In genomic region chr11:6124245-6124644, GRCh38 we compare ENCODE assay signal across 24 cellular contexts. TPM values are rescaled to one million over a fixed set of nuclear protein-coding genes. Genes with fewer than 3 reads are reported as not detected.
"Had no signal": no experiment of that assay in that cellular context is flagged by ENCODE, and none has a peak within 500 bp of the region (broad histone marks: within the 10 kb centered on the region; RNA-seq: fewer than 3 reads in every experiment).

No MANE protein-coding gene starts in this region.

- H3K9me3 Mint-ChIP-seq: stimulated activated naive B cell treated with anti-CD40 and anti-IgM and Interleukin-4, amounts not matched to agents 10 μg/mL and 1 μg/mL and 100 μg/mL, for 72 hours; stimulated activated naive CD8-positive, alpha-beta T cell treated with anti-CD3 and anti-CD28 coated beads, Interleukin-15, amount 100 ng/mL, for 72 hours had no signal

- H3K36me3 Mint-ChIP-seq: naive thymus-derived CD4-positive, alpha-beta T cell; stimulated activated naive B cell treated with anti-CD40 and anti-IgM and Interleukin-4, amounts not matched to agents 10 μg/mL and 1 μg/mL and 100 μg/mL, for 72 hours had no signal

- H3K4me3 Mint-ChIP-seq: naive thymus-derived CD4-positive, alpha-beta T cell; nephron progenitor cell; stimulated activated naive B cell treated with anti-CD40 and anti-IgM and Interleukin-4, amounts not matched to agents 10 μg/mL and 1 μg/mL and 100 μg/mL, for 72 hours; stimulated activated naive CD8-positive, alpha-beta T cell treated with anti-CD3 and anti-CD28 coated beads, Interleukin-15, amount 100 ng/mL, for 72 hours had no signal

- DNase-seq: colonic mucosa; dermis blood vessel endothelial cell; foreskin melanocyte; head of caudate nucleus; kidney glomerular epithelial cell; naive thymus-derived CD4-positive, alpha-beta T cell; nephron progenitor cell; stimulated activated CD4-positive, alpha-beta T cell treated with anti-CD3 and anti-CD28 coated beads, Interleukin-2, amount 100 ng/mL, for 24 hours; stimulated activated CD4-positive, alpha-beta T cell treated with anti-CD3 and anti-CD28 coated beads, Interleukin-4, amount 100 ng/mL, for 4 hours; stimulated activated naive B cell treated with anti-CD40 and anti-IgM and Interleukin-4, amounts not matched to agents 10 μg/mL and 1 μg/mL and 100 μg/mL, for 72 hours; stimulated activated naive CD8-positive, alpha-beta T cell treated with anti-CD3 and anti-CD28 coated beads, Interleukin-15, amount 100 ng/mL, for 72 hours; testis had no signal

- H3K4me1 Mint-ChIP-seq: naive thymus-derived CD4-positive, alpha-beta T cell; nephron progenitor cell; stimulated activated naive B cell treated with anti-CD40 and anti-IgM and Interleukin-4, amounts not matched to agents 10 μg/mL and 1 μg/mL and 100 μg/mL, for 72 hours; stimulated activated naive CD8-positive, alpha-beta T cell treated with anti-CD3 and anti-CD28 coated beads, Interleukin-15, amount 100 ng/mL, for 72 hours had no signal

- H3K27me3 Mint-ChIP-seq: stimulated activated naive B cell treated with anti-CD40 and anti-IgM and Interleukin-4, amounts not matched to agents 10 μg/mL and 1 μg/mL and 100 μg/mL, for 72 hours; stimulated activated naive CD8-positive, alpha-beta T cell treated with anti-CD3 and anti-CD28 coated beads, Interleukin-15, amount 100 ng/mL, for 72 hours had no signal

- H3K27ac Mint-ChIP-seq: naive thymus-derived CD4-positive, alpha-beta T cell; nephron progenitor cell; stimulated activated naive B cell treated with anti-CD40 and anti-IgM and Interleukin-4, amounts not matched to agents 10 μg/mL and 1 μg/mL and 100 μg/mL, for 72 hours; stimulated activated naive CD8-positive, alpha-beta T cell treated with anti-CD3 and anti-CD28 coated beads, Interleukin-15, amount 100 ng/mL, for 72 hours had no signal

- ATAC-seq: naive thymus-derived CD4-positive, alpha-beta T cell; sciatic nerve; stimulated activated naive B cell treated with anti-CD40 and anti-IgM and Interleukin-4, amounts not matched to agents 10 μg/mL and 1 μg/mL and 100 μg/mL, for 72 hours; stimulated activated naive CD8-positive, alpha-beta T cell treated with anti-CD3 and anti-CD28 coated beads, Interleukin-15, amount 100 ng/mL, for 72 hours had no signal

RNA-seq across cellular contexts. Expression of gene OR56B4, which starts 16.8 kb away (rescaled TPM):
- total RNA-seq: colonic mucosa; dermis blood vessel endothelial cell; epithelial cell of proximal tubule; hepatocyte; liver; lung microvascular endothelial cell; mesenteric fat pad; mononuclear cell; naive thymus-derived CD4-positive, alpha-beta T cell; osteoblast; pulmonary artery endothelial cell; sciatic nerve; subcutaneous adipose tissue; testis; tibial nerve; ureter had no signal

RNA-seq across cellular contexts. Expression of gene OR52B2, which starts 45.9 kb away (rescaled TPM):
- total RNA-seq: dermis blood vessel endothelial cell; epithelial cell of proximal tubule; hepatocyte; lung microvascular endothelial cell; mesenteric fat pad; mononuclear cell; naive thymus-derived CD4-positive, alpha-beta T cell; osteoblast; pulmonary artery endothelial cell; sciatic nerve; ureter had no signal
